Comparison of ENCODE assay signal across 26 cellular contexts in the genomic region with DNA sequence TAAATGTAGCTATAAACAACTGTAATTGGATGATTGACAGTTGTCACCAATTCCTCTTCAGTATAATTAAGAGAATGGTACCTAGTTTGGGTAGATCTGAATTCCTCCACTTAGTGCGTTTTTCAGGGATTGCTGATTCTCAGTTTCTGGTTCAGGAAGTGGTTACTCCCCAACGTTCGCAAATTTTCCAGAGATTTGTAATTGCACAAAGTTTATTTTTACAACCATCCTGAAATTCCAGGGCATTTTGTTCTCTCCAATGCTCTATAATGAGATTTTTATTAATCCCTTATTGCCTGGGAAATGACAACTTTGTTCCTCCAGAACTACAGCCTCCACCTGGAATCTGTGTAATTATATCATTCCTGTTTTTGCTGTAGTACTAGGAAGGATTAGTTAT.
A peak's percentile ranks its signal among the peaks of the same experiment; 100 is the strongest.
DNase-seq lines count a peak whose midpoint lies in the region; ATAC-seq and TF ChIP-seq lines count a peak whose summit lies in the region.
"Had no signal": no experiment of that assay in that cellular context is flagged by ENCODE, and none has a peak within 500 bp of the region (broad histone marks: within the 10 kb centered on the region; RNA-seq: fewer than 3 reads in every experiment).

No MANE protein-coding gene starts in this region.

- WGBS in thyroid gland, 2 donors, result 74 to 81% methylated on average over 3 of the region's 3 CpGs

- H3K4me3 ChIP-seq in astrocyte of the cerebellum (ENCODE audit: low read depth, low read length) (no peak overlapping the region), BE2C (ENCODE audit: low read depth, low read length) (no peak overlapping the region), thyroid gland (replicated peaks in 1 of 3) (no peak overlapping the region)
- H3K4me3 ChIP-seq: neural progenitor cell, SK-N-MC, tibial nerve had no signal

- no peak overlapping the region for H3K27ac ChIP-seq in thyroid gland
- H3K27ac ChIP-seq: C4-2B, neural progenitor cell, SK-N-MC, tibial nerve had no signal

- H3K4me1 ChIP-seq in BE2C (no peaks in the 10 kb centered on the region), thyroid gland (no peaks in the 10 kb centered on the region)
- H3K4me1 ChIP-seq: neural progenitor cell, tibial nerve had no signal

- no peak for TF ChIP-seq POLR2A in thyroid gland (IDR thresholded peaks at IDR 0.05)

- TF ChIP-seq CTCF in astrocyte of the cerebellum (IDR thresholded peaks at IDR 0.05; ENCODE audit: low read depth, low read length, missing control alignments), result no peak
- no peak for TF ChIP-seq CTCF in BE2C (IDR thresholded peaks at IDR 0.05; ENCODE audit: low read depth, low read length)
- no peak for TF ChIP-seq CTCF in thyroid gland (IDR thresholded peaks at IDR 0.05)

- DNase-seq in AG08395 (ENCODE audit: low spot score), result peak; percentile 20
- DNase-seq in H4 (ENCODE audit: low spot score), result peak; percentile 6
- peak; percentile 4 for DNase-seq in astrocyte of the cerebellum (ENCODE audit: low read depth)
- DNase-seq in hepatic stellate cell (ENCODE audit: low spot score), result peak; percentile 29
- no peak for DNase-seq in BE2C
- DNase-seq in thyroid gland, result no peak
- no peak for DNase-seq in stimulated activated CD4-positive, alpha-beta T cell treated with anti-CD3 and anti-CD28 coated beads, Interleukin-15, amount 100 ng/mL, for 24 hours
- DNase-seq: activated CD4-positive, alpha-beta T cell treated with anti-CD3 and anti-CD28 coated beads for 1 hour; activated CD8-positive, alpha-beta T cell treated with anti-CD3 and anti-CD28 coated beads, Interleukin-2, amount 10 ng/mL, durations not matched to agents 7 days and 5 days; activated effector memory CD4-positive, alpha-beta T cell treated with anti-CD3 and anti-CD28 coated beads, Interleukin-2, amount 50 U/mL, for 16 hours; activated naive CD8-positive, alpha-beta T cell treated with anti-CD3 and anti-CD28 coated beads, Interleukin-2, amount 50 U/mL, for 24 hours; activated T-cell treated with anti-CD3 and anti-CD28 coated beads for 4 hours; effector memory CD4-positive, alpha-beta T cell; erythroblast; kidney; NCI-H2029 treated with DMSO at 0.1 percent for 48 hours; NCI-H226; NCI-H748 treated with DMSO at 0.1 percent for 48 hours; RPMI8226; stimulated activated naive CD8-positive, alpha-beta T cell treated with anti-CD3 and anti-CD28 coated beads, Interleukin-15, amount 100 ng/mL, for 72 hours had no signal

- intact Hi-C loops in thyroid gland (cut with DNase I), result no loop called here

- no peak for ATAC-seq in GM19397 (IDR thresholded peaks at IDR 0.05; ENCODE audit: unreplicated experiment)
- ATAC-seq: activated CD8-positive, alpha-beta T cell treated with anti-CD3 and anti-CD28 coated beads, Interleukin-2, amount 10 ng/mL, durations not matched to agents 7 days and 5 days; activated naive CD8-positive, alpha-beta T cell treated with anti-CD3 and anti-CD28 coated beads, Interleukin-2, amount 50 U/mL, for 24 hours; sciatic nerve; stimulated activated naive CD8-positive, alpha-beta T cell treated with anti-CD3 and anti-CD28 coated beads, Interleukin-15, amount 100 ng/mL, for 72 hours had no signal

- H3K36me3 ChIP-seq in BE2C, result no peaks in the 10 kb centered on the region
- H3K36me3 ChIP-seq in thyroid gland, result no peaks in the 10 kb centered on the region
- H3K36me3 ChIP-seq: neural progenitor cell, tibial nerve had no signal

- in situ Hi-C loops in astrocyte of the cerebellum (cut with HindIII; ENCODE audit: low sequenced_read_pairs), result no loop called here

- H3K9me3 ChIP-seq in BE2C (no peaks in the 10 kb centered on the region), thyroid gland (no peaks in the 10 kb centered on the region)
- H3K9me3 ChIP-seq: tibial nerve had no signal

- H3K27me3 ChIP-seq in BE2C (no peaks in the 10 kb centered on the region), thyroid gland (no peaks in the 10 kb centered on the region)
- H3K27me3 ChIP-seq: neural progenitor cell, tibial nerve had no signal

Comparison
In these comparisons a context has a peak if more than half of its experiments do, and no peak if none do; other contexts are left out.
1. DNase-seq: peak in AG08395 (single experiment), H4 (single experiment), astrocyte of the cerebellum (single experiment) and hepatic stellate cell (single experiment); none in BE2C (single experiment), thyroid gland (0 of 2) and stimulated activated CD4-positive, alpha-beta T cell treated with anti-CD3 and anti-CD28 coated beads, Interleukin-15, amount 100 ng/mL, for 24 hours (single experiment).